ENCODE assay signal across 24 cellular contexts in the genomic region with DNA sequence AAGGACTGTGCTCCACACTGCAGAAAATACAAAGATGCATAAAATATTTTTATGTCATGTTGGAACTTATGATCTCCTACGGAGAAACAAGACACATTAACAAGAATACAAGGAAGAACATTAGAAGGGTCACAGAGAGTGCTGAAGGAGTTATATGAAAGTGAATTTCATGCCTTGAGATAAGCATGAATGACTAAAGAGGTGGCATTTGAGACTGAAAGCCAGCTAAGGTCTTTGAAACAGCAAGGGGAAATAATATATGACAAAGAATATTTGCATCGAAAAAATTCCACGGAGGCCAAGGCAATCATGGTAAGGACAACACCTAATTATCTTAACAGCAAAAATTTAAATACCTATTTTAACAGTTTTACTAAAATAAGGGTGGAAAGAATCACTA. TPM values are rescaled to one million over a fixed set of nuclear protein-coding genes. Genes with fewer than 3 reads are reported as not detected.
DNase-seq lines count a peak whose midpoint lies in the region; ATAC-seq, FAIRE-seq and TF ChIP-seq lines count a peak whose summit lies in the region.
"Had no signal": no experiment of that assay in that cellular context is flagged by ENCODE, and none has a peak within 500 bp of the region (broad histone marks: within the 10 kb centered on the region; RNA-seq: fewer than 3 reads in every experiment).

No MANE protein-coding gene starts in this region.

- H3K36me3 ChIP-seq in K562 (ENCODE audit: control insufficient read depth, insufficient read depth, low read length): peaks cover 13% of the 10 kb centered on the region; the same call in 2 of the 3 replicates
- H3K36me3 ChIP-seq: cardiac muscle cell, ovary, right lobe of liver, transverse colon had no signal

- intact Hi-C loops in K562 (cut with micrococcal nuclease): no loop called here

- TF ChIP-seq POLR2A in K562 (conservative IDR thresholded peaks at IDR 0.05): no peak

- in situ Hi-C loops in K562 (cut with MboI) (no loop called here), ACHN (cut with HindIII; ENCODE audit: low pct_ligation_motif_present, low pct_unique_long_range_greater_than_20kb, low sequenced_read_pairs) (no loop called here)

- H3K27ac ChIP-seq in K562 (ENCODE audit: extremely low read depth, low read depth, low read length): no peak overlapping the region
- H3K27ac ChIP-seq: cardiac muscle cell, hepatocyte, ovary, right lobe of liver, transverse colon had no signal

- H3K9me1 ChIP-seq in K562 (ENCODE audit: control insufficient read depth, insufficient read depth, low read length): no peaks in the 10 kb centered on the region

- H4K20me1 ChIP-seq in K562 (replicated peaks; ENCODE audit: control insufficient read depth, insufficient read depth, low read length): no peaks in the 10 kb centered on the region; the same call in 1 of the 2 replicates

- no peak for TF ChIP-seq CTCF in K562 (IDR thresholded peaks at IDR 0.05 in 2 of 3, conservative IDR thresholded peaks at IDR 0.05 in 1 of 3; ENCODE audit: insufficient read depth in 2 of 3, low read depth in 1 of 3, low read length in 3 of 3)

- WGBS in K562 (ENCODE audit: insufficient coverage, low coverage, missing lambda C conversion rate): 85% methylated on average over 3 of the region's 3 CpGs

- no peak overlapping the region for H3K4me3 Mint-ChIP-seq in natural killer cell treated with Interleukin-12 subunit alpha and Interleukin-12 subunit beta and Interleukin-15 and Interleukin-18, amount 100 ng/mL, for 72 hours
- H3K4me3 Mint-ChIP-seq: activated T-helper 1 cell treated with anti-CD3 and anti-CD28 coated beads, Interleukin-12 subunit alpha, Interleukin-12 subunit beta, Interleukin-2, Interleukin-4 antibody, amounts not matched to agents 30 ng/mL and 10 ng/mL and 1 ng/mL, durations not matched to agents 14 hours and 24 hours and 36 hours; naive B cell had no signal

- TF ChIP-seq RAD21 in K562 (CRISPR knock-in tag; conservative IDR thresholded peaks at IDR 0.05 in 1 of 2, IDR thresholded peaks at IDR 0.05 in 1 of 2): no peak

- H3K9me3 ChIP-seq in K562 (replicated peaks; ENCODE audit: control insufficient read depth, insufficient read depth, low read depth, low read length): no peaks in the 10 kb centered on the region
- H3K9me3 ChIP-seq: ovary, right lobe of liver, transverse colon had no signal

- no TSS peak for BruUV-seq in K562 (replicated peaks; lab: Mats Ljungman, UMichigan)

- H3K4me2 ChIP-seq in K562 (ENCODE audit: insufficient read depth, low read length): no peak overlapping the region
- H3K4me2 ChIP-seq: hepatocyte had no signal

- H3K27me3 Mint-ChIP-seq in natural killer cell treated with Interleukin-12 subunit alpha and Interleukin-12 subunit beta and Interleukin-15 and Interleukin-18, amount 100 ng/mL, for 72 hours: no peaks in the 10 kb centered on the region
- H3K27me3 Mint-ChIP-seq: naive B cell had no signal

- H3K4me1 ChIP-seq in K562 (replicated peaks in 1 of 2; ENCODE audit: control insufficient read depth in 2 of 2, insufficient read depth in 2 of 2, low read length in 2 of 2): no peaks in the 10 kb centered on the region; a peak in 1 of 5 replicates
- H3K4me1 ChIP-seq: right lobe of liver had no signal

- no peak overlapping the region for H2AFZ ChIP-seq in K562 (ENCODE audit: low read depth, low read length)
- H2AFZ ChIP-seq: hepatocyte had no signal

- ATAC-seq in GM18499 (IDR thresholded peaks at IDR 0.05; ENCODE audit: insufficient read depth, unreplicated experiment) (peak; percentile 59), GM19395 (IDR thresholded peaks at IDR 0.05; ENCODE audit: unreplicated experiment) (peak; percentile 63), HG02885 (IDR thresholded peaks at IDR 0.05; ENCODE audit: poor library complexity, unreplicated experiment) (peak; percentile 56), K562 (no peak)
- no peak for ATAC-seq in natural killer cell treated with Interleukin-12 subunit alpha and Interleukin-12 subunit beta and Interleukin-15 and Interleukin-18, amount 100 ng/mL, for 72 hours
- ATAC-seq: right lobe of liver had no signal

- no peak overlapping the region for H3K9ac ChIP-seq in K562 (ENCODE audit: insufficient read depth in 1 of 2, low read depth in 2 of 2, low read length in 2 of 2)

- POLR2A ChIA-PET in K562 (lab: Yijun Ruan, JAX): interaction anchor here (0.9 to 4.2 kb wide), 2 partner anchors 10 to 13 kb away, joined by 5 to 28 read pairs; a partner anchor contains a TSS

- H3K9me3 Mint-ChIP-seq in natural killer cell treated with Interleukin-12 subunit alpha and Interleukin-12 subunit beta and Interleukin-15 and Interleukin-18, amount 100 ng/mL, for 72 hours: no peaks in the 10 kb centered on the region
- H3K9me3 Mint-ChIP-seq: activated T-helper 1 cell treated with anti-CD3 and anti-CD28 coated beads, Interleukin-12 subunit alpha, Interleukin-12 subunit beta, Interleukin-2, Interleukin-4 antibody, amounts not matched to agents 30 ng/mL and 10 ng/mL and 1 ng/mL, durations not matched to agents 14 hours and 24 hours and 36 hours had no signal

- no peaks in the 10 kb centered on the region for H3K36me3 Mint-ChIP-seq in natural killer cell treated with Interleukin-12 subunit alpha and Interleukin-12 subunit beta and Interleukin-15 and Interleukin-18, amount 100 ng/mL, for 72 hours
- H3K36me3 Mint-ChIP-seq: naive B cell had no signal

- DNase-seq in K562 (ENCODE audit: extremely low read depth in 1 of 4, low spot score in 3 of 4) (no peak), NCI-H2196 treated with DMSO at 0.1 percent for 48 hours (lab: John Stamatoyannopoulos, UW; ENCODE audit: unreplicated experiment) (no peak), DMS114 treated with DMSO at 0.1 percent for 48 hours (lab: John Stamatoyannopoulos, UW; ENCODE audit: unreplicated experiment) (no peak), ACHN (no peak)
- DNase-seq in natural killer cell treated with Interleukin-12 subunit alpha and Interleukin-12 subunit beta and Interleukin-15 and Interleukin-18, amount 100 ng/mL, for 72 hours (ENCODE audit: low spot score): no peak
- DNase-seq: activated CD8-positive, alpha-beta memory T cell treated with anti-CD3 and anti-CD28 coated beads for 24 hours; dermis blood vessel endothelial cell; Kasumi-1; naive B cell; NCI-H1092 treated with DMSO at 0.1 percent for 48 hours; NCI-H2081 treated with DMSO at 0.1 percent for 48 hours; NCI-H524 treated with DMSO at 0.1 percent for 48 hours; ovary; right lobe of liver; stimulated activated naive CD4-positive, alpha-beta T cell; transverse colon had no signal

- CTCF ChIA-PET in K562 (lab: Yijun Ruan, JAX; ENCODE audit: low intra/inter-chr PET ratio): no interaction called here

- no peak overlapping the region for H3K27ac Mint-ChIP-seq in natural killer cell treated with Interleukin-12 subunit alpha and Interleukin-12 subunit beta and Interleukin-15 and Interleukin-18, amount 100 ng/mL, for 72 hours
- H3K27ac Mint-ChIP-seq: activated T-helper 1 cell treated with anti-CD3 and anti-CD28 coated beads, Interleukin-12 subunit alpha, Interleukin-12 subunit beta, Interleukin-2, Interleukin-4 antibody, amounts not matched to agents 30 ng/mL and 10 ng/mL and 1 ng/mL, durations not matched to agents 14 hours and 24 hours and 36 hours had no signal

- H3K4me3 ChIP-seq in K562: no peak overlapping the region
- H3K4me3 ChIP-seq: cardiac muscle cell, hepatocyte, ovary, right lobe of liver, transverse colon had no signal

- TF ChIP-seq EP300 in K562 (IDR thresholded peaks at IDR 0.05; ENCODE audit: low read length): no peak

- peaks cover 47 to 53% of the 10 kb centered on the region in 2 donors for H3K4me1 Mint-ChIP-seq in natural killer cell treated with Interleukin-12 subunit alpha and Interleukin-12 subunit beta and Interleukin-15 and Interleukin-18, amount 100 ng/mL, for 72 hours (ENCODE audit: low read depth in 2 of 2)

- peaks cover 92% of the 10 kb centered on the region for H3K79me2 ChIP-seq in K562 (ENCODE audit: control insufficient read depth, insufficient read depth, low read length)

- peak; percentile 51 for FAIRE-seq in K562 (lab: Jason Lieb, UNC)
- FAIRE-seq: H1, islet of Langerhans had no signal

- H3K27me3 ChIP-seq in K562 (ENCODE audit: control insufficient read depth in 2 of 2, insufficient read depth in 2 of 2, low read length in 2 of 2): no peaks in the 10 kb centered on the region
- H3K27me3 ChIP-seq: cardiac muscle cell, hepatocyte, ovary, right lobe of liver, transverse colon had no signal

TF ChIP-seq in K562, 482 proteins besides CTCF, POLR2A, EP300 and RAD21 (continues in another document):
- TF ChIP-seq JUND (IDR thresholded peaks at IDR 0.05; ENCODE audit: borderline replicate concordance, low read depth, low read length) (no peak), JUND (tag; IDR thresholded peaks at IDR 0.05; ENCODE audit: borderline replicate concordance, low read depth, low read length) (no peak)

RNA-seq across cellular contexts. Expression of a gene that starts 12.5 kb away (rescaled TPM):
- total RNA-seq in K562 (2011; cell fraction: chromatin; rRNA removed; ENCODE audit: low replicate concordance): 26.8 and 51.3 TPM in 2 replicates
- 11.5 and 15.0 TPM in 2 replicates for total RNA-seq in K562 (2011; cell fraction: nucleolus; rRNA removed)
- total RNA-seq in K562 (2011; cell fraction: nucleoplasm; rRNA removed): 19.8 and 21.6 TPM in 2 replicates
- total RNA-seq in K562 (2014; rRNA removed) (14.3 and 15.5 TPM in 2 replicates), K562 (2014; rRNA removed; fragmentation: Illumina TruSeq; extraction: Trizol) (18.7 and 19.7 TPM in 2 replicates), K562 (2015; rRNA removed; fragmentation: Illumina TruSeq; extraction: Trizol) (22.1 and 25.0 TPM in 2 replicates), K562 (2021) (20.8 and 22.2 TPM in 2 replicates)
- polyA plus RNA-seq in K562 (2011; rRNA removed) (20.4 and 21.1 TPM in 2 replicates), K562 (2014; fragmentation: Illumina TruSeq; extraction: Trizol) (20.8 and 23.1 TPM in 2 replicates), K562 (2014; fragmentation: Nextera tagmentation; extraction: Ambion mirVana) (1 to 10 TPM; 4.7 to 5.2 TPM), K562 (2014; rRNA removed) (13.0 and 13.4 TPM in 2 replicates)
- polyA plus RNA-seq in K562 (2011; cell fraction: cytosol; rRNA removed): 9.6 and 14.7 TPM in 2 replicates
- 9.6 and 17.2 TPM in 2 replicates for polyA plus RNA-seq in K562 (2011; cell fraction: nucleus; rRNA removed)
- 9.6 and 11.8 TPM in 2 replicates for polyA plus RNA-seq in K562 (2012)
- polyA minus RNA-seq in K562 (2011; rRNA and poly(A)+ RNA removed): 57.1 and 60.2 TPM in 2 replicates
- 22.4 and 33.8 TPM in 2 replicates for polyA minus RNA-seq in K562 (2011; cell fraction: cytosol; rRNA and poly(A)+ RNA removed)
- 16.8 and 31.2 TPM in 2 replicates for polyA minus RNA-seq in K562 (2011; cell fraction: nucleus; rRNA and poly(A)+ RNA removed)
- total RNA-seq in natural killer cell treated with Interleukin-12 subunit alpha and Interleukin-12 subunit beta and Interleukin-15 and Interleukin-18, amount 100 ng/mL, for 72 hours: 10 to 100 TPM; 43.9 to 44.3 TPM

Comparison
In these comparisons a context has a peak if more than half of its experiments do, and no peak if none do; other contexts are left out.
1. ATAC-seq: peak in GM18499 (single experiment), GM19395 (single experiment) and HG02885 (single experiment); none in K562 (single experiment) and natural killer cell treated with Interleukin-12 subunit alpha and Interleukin-12 subunit beta and Interleukin-15 and Interleukin-18, amount 100 ng/mL, for 72 hours (0 of 2).